7 cellular contexts compared by ENCODE assay signal in the genomic region with DNA sequence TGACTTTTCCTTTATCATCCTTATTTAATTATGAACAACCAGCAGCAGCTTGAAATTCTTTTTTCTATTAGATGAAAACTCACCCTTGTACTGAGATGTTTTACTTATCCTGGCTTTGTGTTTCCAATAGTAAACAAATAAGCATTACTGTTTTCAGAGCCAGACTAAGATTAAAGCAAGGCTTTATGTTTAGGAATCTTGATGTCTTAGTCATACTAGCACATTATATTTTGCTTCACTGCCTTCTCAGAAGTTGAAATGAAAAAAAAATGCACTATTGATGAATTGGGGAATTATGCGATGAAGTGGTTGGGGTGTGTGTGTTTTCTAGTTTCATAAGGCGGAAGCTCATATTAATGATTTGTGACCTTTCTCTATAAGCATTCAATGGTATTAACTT.
"Had no signal": no experiment of that assay in that cellular context is flagged by ENCODE, and none has a peak within 500 bp of the region (broad histone marks: within the 10 kb centered on the region; RNA-seq: fewer than 3 reads in every experiment).

No MANE protein-coding gene starts in this region.

- ATAC-seq: GM12878 had no signal

- H3K4me3 ChIP-seq: GM12878 had no signal

- DNase-seq: GDM1, GF-D8 had no signal

- FAIRE-seq: GM12878, GM12891, GM12892, GM18507, GM19239 had no signal
